In the genomic region with DNA sequence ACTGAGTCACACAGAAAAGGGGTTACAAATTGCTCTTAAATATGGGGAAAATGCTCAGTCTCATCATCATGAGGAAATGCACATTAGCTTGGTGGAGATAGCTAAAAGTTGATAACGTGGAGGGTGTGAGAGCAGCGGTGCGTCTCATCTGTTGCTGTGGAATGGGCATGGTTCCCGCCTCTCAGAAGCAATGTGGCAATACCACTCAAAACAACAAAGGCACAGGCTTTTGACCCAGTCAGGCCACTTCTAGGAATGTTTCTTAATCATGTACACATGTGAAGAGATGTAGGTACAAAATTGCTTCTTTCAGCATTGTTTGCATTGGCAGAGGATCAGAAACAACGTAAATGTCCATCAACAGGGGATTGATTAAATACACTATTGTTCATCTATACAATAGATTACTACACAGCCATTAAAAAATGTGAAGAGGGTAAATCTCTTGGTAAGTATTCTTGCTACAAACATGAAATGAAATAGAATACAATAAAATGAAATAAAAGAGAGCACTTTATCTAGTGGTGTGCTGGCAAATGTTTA, we compare ENCODE assay signal across 26 cellular contexts.
DNase-seq lines count a peak whose midpoint lies in the region; ATAC-seq and TF ChIP-seq lines count a peak whose summit lies in the region.
"Had no signal": no experiment of that assay in that cellular context is flagged by ENCODE, and none has a peak within 500 bp of the region (broad histone marks: within the 10 kb centered on the region; RNA-seq: fewer than 3 reads in every experiment).

No MANE protein-coding gene starts in this region.

- no peak for TF ChIP-seq RAD21 in SK-N-SH (IDR thresholded peaks at IDR 0.05; ENCODE audit: low read length)

- TF ChIP-seq EP300 in SK-N-SH (IDR thresholded peaks at IDR 0.05; ENCODE audit: borderline replicate concordance in 1 of 2, low read depth in 1 of 2, low read length in 1 of 2): no peak

- H3K4me3 ChIP-seq in lung (no peak overlapping the region), SK-N-SH (ENCODE audit: low read depth in 2 of 2, low read length in 1 of 2) (no peak overlapping the region)
- H3K4me3 ChIP-seq: left ventricle myocardium inferior, PC-9, spleen had no signal

- no peaks in the 10 kb centered on the region for H3K4me1 ChIP-seq in lung (ENCODE audit: control insufficient read depth in 2 of 2, insufficient read depth in 2 of 2, low read length in 2 of 2)
- no peaks in the 10 kb centered on the region; a peak in 1 of 4 replicates for H3K4me1 ChIP-seq in SK-N-SH (ENCODE audit: control insufficient read depth in 1 of 2, insufficient read depth in 2 of 2, low read depth in 1 of 2, low read length in 1 of 2)
- H3K4me1 ChIP-seq: left ventricle myocardium inferior, spleen had no signal

- POLR2A ChIA-PET in SK-N-SH (lab: Yijun Ruan, JAX): no interaction called here

- H3K9me3 ChIP-seq in lung (ENCODE audit: control insufficient read depth in 2 of 2, insufficient read depth in 1 of 2, low read length in 1 of 2) (no peaks in the 10 kb centered on the region), SK-N-SH (no peaks in the 10 kb centered on the region)
- H3K9me3 ChIP-seq: left ventricle myocardium inferior had no signal

- H3K27me3 ChIP-seq in lung (ENCODE audit: control insufficient read depth, insufficient read depth): no peaks in the 10 kb centered on the region
- H3K27me3 ChIP-seq in SK-N-SH (ENCODE audit: insufficient read depth): no peaks in the 10 kb centered on the region

- no peak for ATAC-seq in lung (ENCODE audit: insufficient read depth, low FRiP score)
- no peak for ATAC-seq in HG03469 (IDR thresholded peaks at IDR 0.05; ENCODE audit: unreplicated experiment)
- ATAC-seq: HCT116; naive thymus-derived CD4-positive, alpha-beta T cell; right cardiac atrium had no signal

- TF ChIP-seq CTCF in lung (IDR thresholded peaks at IDR 0.05; ENCODE audit: control extremely low read depth, extremely low read depth): no peak
- no peak for TF ChIP-seq CTCF in SK-N-SH (IDR thresholded peaks at IDR 0.05)

- no peaks in the 10 kb centered on the region for H3F3A ChIP-seq in SK-N-SH (replicated peaks; ENCODE audit: insufficient read depth)

- no peaks in the 10 kb centered on the region for H3K79me2 ChIP-seq in SK-N-SH (ENCODE audit: insufficient read depth)

- CTCF ChIA-PET in SK-N-SH (lab: Yijun Ruan, JAX): interaction anchor here (1.9 kb wide), 1 partner anchor 92 kb away, joined by 7 read pairs; no protein-coding TSS in a partner anchor

- WGBS in lung, 2 donors: 57 to 82% methylated on average over 5 of the region's 5 CpGs
- WGBS in SK-N-SH (ENCODE audit: low lambda C conversion rate): 54% methylated on average over 5 of the region's 5 CpGs

- H4K20me1 ChIP-seq in SK-N-SH (ENCODE audit: insufficient read depth): no peaks in the 10 kb centered on the region

- H3K27ac ChIP-seq in lung (ENCODE audit: low read depth in 1 of 2, low read length in 1 of 2): no peak overlapping the region
- H3K27ac ChIP-seq in SK-N-SH (ENCODE audit: low read depth in 2 of 2, low read length in 1 of 2): no peak overlapping the region
- H3K27ac ChIP-seq: left ventricle myocardium inferior, PC-9, spleen had no signal

- no peak overlapping the region for H3K4me2 ChIP-seq in SK-N-SH
- H3K4me2 ChIP-seq: PC-9 had no signal

- no peak overlapping the region for H3K9ac ChIP-seq in SK-N-SH

- no peaks in the 10 kb centered on the region for H3K36me3 ChIP-seq in lung (ENCODE audit: control insufficient read depth in 2 of 2, insufficient read depth in 2 of 2, low read length in 2 of 2)
- H3K36me3 ChIP-seq in SK-N-SH (replicated peaks in 1 of 2; ENCODE audit: control insufficient read depth in 1 of 2, insufficient read depth in 2 of 2, low read length in 1 of 2): no peaks in the 10 kb centered on the region
- H3K36me3 ChIP-seq: left ventricle myocardium inferior, spleen had no signal

- in situ Hi-C loops in Caki2 (cut with HindIII; ENCODE audit: low pct_unique_long_range_greater_than_20kb, low sequenced_read_pairs): no loop called here

- H2AFZ ChIP-seq in SK-N-SH (ENCODE audit: low read depth): no peak overlapping the region
- H2AFZ ChIP-seq: PC-9 had no signal

- H3K9me2 ChIP-seq in SK-N-SH: no peaks in the 10 kb centered on the region

- DNase-seq in Caki2 (ENCODE audit: low read depth) (peak; percentile 34), NCI-H1105 treated with DMSO at 0.1 percent for 48 hours (lab: John Stamatoyannopoulos, UW) (peak; percentile 55), amniotic epithelial cell (ENCODE audit: low read depth) (peak; percentile 48), lung (ENCODE audit: low spot score) (peak; percentile 64), SK-N-SH (no peak), putamen (ENCODE audit: low spot score) (no peak)
- DNase-seq: activated CD4-positive, alpha-beta T cell treated with anti-CD3 and anti-CD28 coated beads, Interleukin-2, amount 10 ng/mL, durations not matched to agents 7 days and 5 days; activated gamma-delta T cell treated with Interleukin-2 at 50 U/mL for 16 hours; activated T-cell treated with anti-CD3 and anti-CD28 coated beads, Interleukin-2, amount 50 U/mL, for 24 hours; C1 segment of cervical spinal cord; dermis blood vessel endothelial cell; glutamatergic neuron; left ventricle myocardium inferior; naive thymus-derived CD4-positive, alpha-beta T cell; NCI-H2107; NCI-H446; NK-92 treated with Interleukin-12 subunit alpha and Interleukin-12 subunit beta, amount 100 ng/mL, for 24 hours; nucleus accumbens; right cardiac atrium; SHP77 treated with DMSO at 0.1 percent for 48 hours; spleen; SW 1271; T1000 had no signal

TF ChIP-seq in SK-N-SH, 30 proteins besides CTCF, POLR2A, EP300 and RAD21:
- TF ChIP-seq MXI1 (IDR thresholded peaks at IDR 0.05; ENCODE audit: low read depth, low read length) (no peak), TAF1 (IDR thresholded peaks at IDR 0.05; ENCODE audit: borderline replicate concordance, low read depth, low read length) (no peak), RCOR1 (IDR thresholded peaks at IDR 0.05; ENCODE audit: low read length) (no peak), NRF1 (IDR thresholded peaks at IDR 0.05; ENCODE audit: low read depth, low read length) (no peak), TCF12 (IDR thresholded peaks at IDR 0.05) (no peak), ELF1 (IDR thresholded peaks at IDR 0.05) (no peak)
- TF ChIP-seq, protein P1, sequence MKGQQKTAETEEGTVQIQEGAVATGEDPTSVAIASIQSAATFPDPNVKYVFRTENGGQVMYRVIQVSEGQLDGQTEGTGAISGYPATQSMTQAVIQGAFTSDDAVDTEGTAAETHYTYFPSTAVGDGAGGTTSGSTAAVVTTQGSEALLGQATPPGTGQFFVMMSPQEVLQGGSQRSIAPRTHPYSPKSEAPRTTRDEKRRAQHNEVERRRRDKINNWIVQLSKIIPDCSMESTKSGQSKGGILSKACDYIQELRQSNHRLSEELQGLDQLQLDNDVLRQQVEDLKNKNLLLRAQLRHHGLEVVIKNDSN (IDR thresholded peaks at IDR 0.05; ENCODE audit: borderline replicate concordance, low read depth): no peak
- TF ChIP-seq, protein P2, sequence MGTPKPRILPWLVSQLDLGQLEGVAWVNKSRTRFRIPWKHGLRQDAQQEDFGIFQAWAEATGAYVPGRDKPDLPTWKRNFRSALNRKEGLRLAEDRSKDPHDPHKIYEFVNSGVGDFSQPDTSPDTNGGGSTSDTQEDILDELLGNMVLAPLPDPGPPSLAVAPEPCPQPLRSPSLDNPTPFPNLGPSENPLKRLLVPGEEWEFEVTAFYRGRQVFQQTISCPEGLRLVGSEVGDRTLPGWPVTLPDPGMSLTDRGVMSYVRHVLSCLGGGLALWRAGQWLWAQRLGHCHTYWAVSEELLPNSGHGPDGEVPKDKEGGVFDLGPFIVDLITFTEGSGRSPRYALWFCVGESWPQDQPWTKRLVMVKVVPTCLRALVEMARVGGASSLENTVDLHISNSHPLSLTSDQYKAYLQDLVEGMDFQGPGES (IDR thresholded peaks at IDR 0.05; ENCODE audit: low read depth, low read length): no peak
- TF ChIP-seq, protein P3, sequence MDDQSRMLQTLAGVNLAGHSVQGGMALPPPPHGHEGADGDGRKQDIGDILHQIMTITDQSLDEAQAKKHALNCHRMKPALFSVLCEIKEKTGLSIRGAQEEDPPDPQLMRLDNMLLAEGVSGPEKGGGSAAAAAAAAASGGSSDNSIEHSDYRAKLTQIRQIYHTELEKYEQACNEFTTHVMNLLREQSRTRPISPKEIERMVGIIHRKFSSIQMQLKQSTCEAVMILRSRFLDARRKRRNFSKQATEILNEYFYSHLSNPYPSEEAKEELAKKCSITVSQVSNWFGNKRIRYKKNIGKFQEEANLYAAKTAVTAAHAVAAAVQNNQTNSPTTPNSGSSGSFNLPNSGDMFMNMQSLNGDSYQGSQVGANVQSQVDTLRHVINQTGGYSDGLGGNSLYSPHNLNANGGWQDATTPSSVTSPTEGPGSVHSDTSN (IDR thresholded peaks at IDR 0.05): no peak

Comparison
In these comparisons a context has a peak if more than half of its experiments do, and no peak if none do; other contexts are left out.
1. DNase-seq: peak in Caki2 (single experiment), NCI-H1105 treated with DMSO at 0.1 percent for 48 hours (single experiment), amniotic epithelial cell (single experiment) and lung (single experiment); none in SK-N-SH (single experiment) and putamen (single experiment).